ENCODE assay signal across 8 cellular contexts in the genomic region with DNA sequence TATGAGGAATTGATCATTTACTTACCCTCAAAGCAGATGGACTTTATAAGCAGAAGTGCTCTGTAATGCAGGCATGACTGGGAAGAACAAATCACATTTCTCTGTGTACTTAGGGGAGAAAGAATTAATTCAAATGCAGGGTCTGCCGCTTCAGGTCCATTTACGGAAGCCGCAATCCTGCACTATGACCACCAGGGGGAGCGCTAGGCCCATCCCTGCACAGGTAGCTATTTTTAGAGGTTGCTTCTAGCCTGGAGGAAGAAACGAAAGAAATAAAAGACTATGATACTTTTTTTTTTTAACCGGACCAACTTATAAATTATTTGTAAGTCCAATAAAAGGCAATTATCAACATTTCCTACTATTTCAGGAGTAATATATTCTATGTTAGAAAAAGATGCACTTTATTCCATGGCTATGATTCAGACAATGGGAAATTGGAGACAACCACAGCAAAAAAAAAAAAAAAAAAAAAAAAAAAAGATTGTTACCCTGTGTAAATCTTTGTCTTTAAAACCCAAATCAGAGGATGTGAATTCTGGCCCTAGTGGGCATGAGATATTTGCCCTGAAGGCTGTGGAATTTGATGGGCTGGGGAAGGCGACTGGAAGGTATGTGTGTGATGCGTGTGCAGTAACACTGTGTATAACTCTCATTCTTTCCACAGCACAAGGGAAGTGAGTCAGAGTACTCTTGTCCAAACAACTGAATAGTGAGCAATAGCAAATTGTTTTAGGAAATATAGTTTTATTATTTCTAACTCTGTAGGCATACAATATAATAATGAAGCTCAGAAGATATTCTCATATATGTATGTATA. TPM values are rescaled to one million over a fixed set of nuclear protein-coding genes. Genes with fewer than 3 reads are reported as not detected.
A peak's percentile ranks its signal among the peaks of the same experiment; 100 is the strongest.
DNase-seq lines count a peak whose midpoint lies in the region; ATAC-seq and TF ChIP-seq lines count a peak whose summit lies in the region.

No MANE protein-coding gene starts in this region.

- H4K20me1 ChIP-seq in KMS-11 (ENCODE audit: insufficient read depth) = no peaks in the 10 kb centered on the region

- H3K4me1 ChIP-seq in KMS-11 (ENCODE audit: low read depth, poor library complexity, severe bottlenecking) (no peaks in the 10 kb centered on the region), upper lobe of right lung (no peaks in the 10 kb centered on the region)

- H3K27ac ChIP-seq in KMS-11 (no peak overlapping the region), SK-N-MC (no peak overlapping the region), upper lobe of right lung (no peak overlapping the region)

- ATAC-seq in GM21360 (IDR thresholded peaks at IDR 0.05; ENCODE audit: unreplicated experiment) = peak; percentile 54
- ATAC-seq in upper lobe of right lung = peak; percentile 88

- TF ChIP-seq CTCF in Calu3 (IDR thresholded peaks at IDR 0.05; ENCODE audit: unreplicated experiment) = peak; percentile 91
- peak; percentile 83 for TF ChIP-seq CTCF in KMS-11 (conservative IDR thresholded peaks at IDR 0.05; ENCODE audit: low read depth, low read length)
- TF ChIP-seq CTCF in upper lobe of right lung (IDR thresholded peaks at IDR 0.05) = peak; percentile 98

- CTCF ChIA-PET in Calu3 (lab: Charles Lee) = interaction anchor here (0.6 to 1.0 kb wide), 4 partner anchors 9 to 293 kb away, joined by 3 to 4 read pairs (median 4); no protein-coding TSS in a partner anchor
- CTCF ChIA-PET in activated naive CD4-positive, alpha-beta T cell treated with anti-CD3 and anti-CD28 coated beads, Interleukin-2, amount 10 ng/mL, durations not matched to agents 7 days and 5 days (lab: Charles Lee) = interaction anchor here (0.6 to 1.7 kb wide), 10 partner anchors 8 to 1327 kb away, joined by 3 to 8 read pairs (median 3); partner anchors contain the start of gene C8B

- H3K27me3 ChIP-seq in KMS-11 (ENCODE audit: insufficient read depth, low read depth) (no peaks in the 10 kb centered on the region), upper lobe of right lung (peaks cover 13% of the 10 kb centered on the region)

- no peak overlapping the region for H3K4me3 Mint-ChIP-seq in Calu3 (ENCODE audit: low read depth, unreplicated experiment)
- H3K4me3 Mint-ChIP-seq in activated naive CD4-positive, alpha-beta T cell treated with anti-CD3 and anti-CD28 coated beads, Interleukin-2, amount 10 ng/mL, durations not matched to agents 7 days and 5 days = no peak overlapping the region

- H3K9me3 ChIP-seq in SK-N-MC (ENCODE audit: low read depth, low read length) = no peaks in the 10 kb centered on the region
- H3K9me3 ChIP-seq in upper lobe of right lung = no peaks in the 10 kb centered on the region

- H3K9me3 Mint-ChIP-seq in Calu3 (ENCODE audit: low read depth, unreplicated experiment) = no peaks in the 10 kb centered on the region
- H3K9me3 Mint-ChIP-seq in activated naive CD4-positive, alpha-beta T cell treated with anti-CD3 and anti-CD28 coated beads, Interleukin-2, amount 10 ng/mL, durations not matched to agents 7 days and 5 days = no peaks in the 10 kb centered on the region

- H3K4me1 Mint-ChIP-seq in Calu3 (ENCODE audit: low read depth, unreplicated experiment) = no peaks in the 10 kb centered on the region
- no peaks in the 10 kb centered on the region for H3K4me1 Mint-ChIP-seq in activated naive CD4-positive, alpha-beta T cell treated with anti-CD3 and anti-CD28 coated beads, Interleukin-2, amount 10 ng/mL, durations not matched to agents 7 days and 5 days

- peaks cover 42% of the 10 kb centered on the region for H3K27me3 Mint-ChIP-seq in Calu3 (ENCODE audit: unreplicated experiment)
- H3K27me3 Mint-ChIP-seq in activated naive CD4-positive, alpha-beta T cell treated with anti-CD3 and anti-CD28 coated beads, Interleukin-2, amount 10 ng/mL, durations not matched to agents 7 days and 5 days = no peaks in the 10 kb centered on the region

- no peak overlapping the region for H2AFZ ChIP-seq in KMS-11 (ENCODE audit: low read depth)

- H3K4me3 ChIP-seq in KMS-11 (IDR thresholded peaks at IDR 0.05; ENCODE audit: insufficient read depth, low read depth, low read length) = no peak overlapping the region
- no peak overlapping the region for H3K4me3 ChIP-seq in SK-N-MC
- H3K4me3 ChIP-seq in upper lobe of right lung = peak overlapping the region; percentile 12

- no peak overlapping the region for H3K27ac Mint-ChIP-seq in Calu3 (ENCODE audit: unreplicated experiment)
- H3K27ac Mint-ChIP-seq in activated naive CD4-positive, alpha-beta T cell treated with anti-CD3 and anti-CD28 coated beads, Interleukin-2, amount 10 ng/mL, durations not matched to agents 7 days and 5 days = no peak overlapping the region

- H3K36me3 ChIP-seq in KMS-11 (ENCODE audit: insufficient read depth) (no peaks in the 10 kb centered on the region), SK-N-MC (ENCODE audit: insufficient read depth, low read length) (no peaks in the 10 kb centered on the region), upper lobe of right lung (no peaks in the 10 kb centered on the region)

- H3K9ac ChIP-seq in KMS-11 = no peak overlapping the region
- H3K9ac ChIP-seq in SK-N-MC (ENCODE audit: insufficient read length) = no peak overlapping the region

- DNase-seq in Calu3 (peak; percentile 77), SK-N-MC (ENCODE audit: low read depth, low spot score) (peak; percentile 59), glomerular visceral epithelial cell (ENCODE audit: extremely low spot score) (peak; percentile 66), posterior vena cava (ENCODE audit: low spot score) (peak; percentile 84), upper lobe of right lung (peak; percentile 69)
- DNase-seq in activated naive CD4-positive, alpha-beta T cell treated with anti-CD3 and anti-CD28 coated beads, Interleukin-2, amount 10 ng/mL, durations not matched to agents 7 days and 5 days = peak; percentile 72

- BruUV-seq in Calu3 (replicated peaks; lab: Mats Ljungman, UMichigan) = no TSS peak

- intact Hi-C loops in Calu3 (cut with micrococcal nuclease; ENCODE audit: unreplicated experiment) = loop anchor here (2.0 to 10.0 kb wide), 3 partner anchors 137 to 1330 kb away; no protein-coding TSS in a partner anchor
- intact Hi-C loops in posterior vena cava (cut with DNase I) = loop anchor here in 1 of 2 donors (10.0 kb wide), 2 partner anchors 593 to 1213 kb away; partner anchors contain the start of gene DAB1
- intact Hi-C loops in upper lobe of right lung (cut with DNase I) = no loop called here

- H3K4me2 ChIP-seq in KMS-11 = no peak overlapping the region

- H3K79me2 ChIP-seq in KMS-11 (ENCODE audit: insufficient read depth, low read depth) = no peaks in the 10 kb centered on the region

- no peaks in the 10 kb centered on the region for H3K36me3 Mint-ChIP-seq in Calu3 (ENCODE audit: insufficient read depth, unreplicated experiment)
- H3K36me3 Mint-ChIP-seq in activated naive CD4-positive, alpha-beta T cell treated with anti-CD3 and anti-CD28 coated beads, Interleukin-2, amount 10 ng/mL, durations not matched to agents 7 days and 5 days = no peaks in the 10 kb centered on the region

RNA-seq across cellular contexts. Expression of gene FYB2, which starts 12.9 kb away (rescaled TPM):
- total RNA-seq in Calu3 (2022) = not detected in 2 replicates
- total RNA-seq in posterior vena cava = not detected
- 1.7 TPM for total RNA-seq in upper lobe of right lung

RNA-seq across cellular contexts. Expression of gene C8A, which starts 22.5 kb away (rescaled TPM):
- total RNA-seq in Calu3 (2022) (not detected in 2 replicates), posterior vena cava (not detected), upper lobe of right lung (not detected)
